In the genomic region with DNA sequence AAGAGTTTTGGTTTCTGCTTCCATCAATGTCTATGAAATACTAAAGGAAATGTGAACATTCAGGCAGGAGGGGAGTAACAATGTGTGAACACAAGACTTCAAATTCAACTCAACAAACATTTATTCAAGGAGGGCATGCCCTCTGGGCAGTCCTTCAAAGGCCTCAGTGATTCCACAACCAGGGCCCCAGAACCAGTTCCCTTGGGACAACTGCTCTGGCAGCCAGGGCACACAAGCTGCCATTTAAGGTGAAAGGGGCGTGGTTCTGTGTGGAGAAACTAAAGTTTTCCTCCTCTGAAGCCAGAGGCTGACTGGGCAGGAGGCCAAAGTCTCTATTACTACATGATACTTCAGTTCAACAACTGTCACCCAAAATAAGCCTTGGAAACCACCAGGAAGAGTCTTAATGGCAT, we compare ENCODE assay signal across 10 cellular contexts. TPM values are rescaled to one million over a fixed set of nuclear protein-coding genes. Genes with fewer than 3 reads are reported as not detected.
A peak's percentile ranks its signal among the peaks of the same experiment; 100 is the strongest.
DNase-seq lines count a peak whose midpoint lies in the region; ATAC-seq and TF ChIP-seq lines count a peak whose summit lies in the region.
"Had no signal": no experiment of that assay in that cellular context is flagged by ENCODE, and none has a peak within 500 bp of the region (broad histone marks: within the 10 kb centered on the region; RNA-seq: fewer than 3 reads in every experiment).

No MANE protein-coding gene starts in this region.

- H3K9me3 ChIP-seq in ascending aorta: no peaks in the 10 kb centered on the region
- H3K9me3 ChIP-seq: neutrophil had no signal

- H3K4me1 Mint-ChIP-seq in stimulated activated naive CD8-positive, alpha-beta T cell treated with anti-CD3 and anti-CD28 coated beads, Interleukin-15, Interleukin-2, amounts not matched to agents 100 ng/mL and 50 ng/mL, for 24 hours (ENCODE audit: low read depth): peaks cover 41% of the 10 kb centered on the region

- DNase-seq in stimulated activated naive CD8-positive, alpha-beta T cell treated with anti-CD3 and anti-CD28 coated beads, Interleukin-15, Interleukin-2, amounts not matched to agents 100 U/mL and 50 U/mL, for 24 hours: no peak
- DNase-seq in ascending aorta (ENCODE audit: low spot score in 2 of 2): peak; percentile 32 to 88
- DNase-seq in kidney tubule cell (ENCODE audit: low spot score): peak; percentile 26
- no peak for DNase-seq in HK-2 (ENCODE audit: unreplicated experiment)
- no peak for DNase-seq in stimulated activated CD4-positive, alpha-beta T cell treated with anti-CD3 and anti-CD28 coated beads, Interleukin-15, amount 100 ng/mL, for 24 hours
- no peak for DNase-seq in nucleus accumbens (lab: John Stamatoyannopoulos, UW)

- H3K27ac Mint-ChIP-seq in stimulated activated naive CD8-positive, alpha-beta T cell treated with anti-CD3 and anti-CD28 coated beads, Interleukin-15, Interleukin-2, amounts not matched to agents 100 ng/mL and 50 ng/mL, for 24 hours: no peak overlapping the region
- H3K27ac Mint-ChIP-seq: activated T-helper 2 cell treated with anti-CD3 and anti-CD28 coated beads, Interferon-gamma antibody, Interleukin-2, Interleukin-4, amounts not matched to agents 10 μg/mL and 5 μg/mL and 100 μg/mL, durations not matched to agents 14 hours and 24 hours and 36 hours had no signal

- H3K27me3 Mint-ChIP-seq in stimulated activated naive CD8-positive, alpha-beta T cell treated with anti-CD3 and anti-CD28 coated beads, Interleukin-15, Interleukin-2, amounts not matched to agents 100 ng/mL and 50 ng/mL, for 24 hours: no peaks in the 10 kb centered on the region

- H3K4me1 ChIP-seq in ascending aorta: peaks cover 5 to 24% of the 10 kb centered on the region in 2 donors

- no peak for ATAC-seq in stimulated activated naive CD8-positive, alpha-beta T cell treated with anti-CD3 and anti-CD28 coated beads, Interleukin-15, Interleukin-2, amounts not matched to agents 100 U/mL and 50 U/mL, for 24 hours
- no peak for ATAC-seq in GM18909 (IDR thresholded peaks at IDR 0.05; ENCODE audit: poor library complexity, unreplicated experiment)

- no peak overlapping the region for H3K4me3 ChIP-seq in ascending aorta

- intact Hi-C loops in ascending aorta (cut with DNase I): loop anchor here (5.0 to 10.0 kb wide), 4 partner anchors 167 to 1663 kb away; a partner anchor contains a TSS

- peak overlapping the region; percentile 21 for H3K4me3 Mint-ChIP-seq in stimulated activated naive CD8-positive, alpha-beta T cell treated with anti-CD3 and anti-CD28 coated beads, Interleukin-15, Interleukin-2, amounts not matched to agents 100 ng/mL and 50 ng/mL, for 24 hours

- no peaks in the 10 kb centered on the region for H3K9me3 Mint-ChIP-seq in stimulated activated naive CD8-positive, alpha-beta T cell treated with anti-CD3 and anti-CD28 coated beads, Interleukin-15, Interleukin-2, amounts not matched to agents 100 ng/mL and 50 ng/mL, for 24 hours
- H3K9me3 Mint-ChIP-seq: activated T-helper 2 cell treated with anti-CD3 and anti-CD28 coated beads, Interferon-gamma antibody, Interleukin-2, Interleukin-4, amounts not matched to agents 10 μg/mL and 5 μg/mL and 100 μg/mL, durations not matched to agents 14 hours and 24 hours and 36 hours had no signal

- H3K27ac ChIP-seq in ascending aorta: peak overlapping the region in 1 of 2 donors; percentile 28
- H3K27ac ChIP-seq: neutrophil had no signal

- TF ChIP-seq CTCF in ascending aorta (IDR thresholded peaks at IDR 0.05): no peak

- peaks cover 12 to 37% of the 10 kb centered on the region in 2 donors for H3K36me3 ChIP-seq in ascending aorta

- H3K36me3 Mint-ChIP-seq in stimulated activated naive CD8-positive, alpha-beta T cell treated with anti-CD3 and anti-CD28 coated beads, Interleukin-15, Interleukin-2, amounts not matched to agents 100 ng/mL and 50 ng/mL, for 24 hours (ENCODE audit: low read depth): peaks cover 54% of the 10 kb centered on the region

- no peaks in the 10 kb centered on the region for H3K27me3 ChIP-seq in ascending aorta
- H3K27me3 ChIP-seq: neutrophil had no signal

RNA-seq across cellular contexts. Expression of a gene that starts 3.2 kb away (rescaled TPM):
- total RNA-seq in ascending aorta: 63.8 TPM

RNA-seq across cellular contexts. Expression of a gene that starts 3.2 kb away (rescaled TPM):
- 16.1 TPM for total RNA-seq in ascending aorta

RNA-seq across cellular contexts. Expression of a gene that starts 32.7 kb away (rescaled TPM):
- 141 TPM for total RNA-seq in ascending aorta
- total RNA-seq: activated T-helper 2 cell treated with anti-CD3 and anti-CD28 coated beads, Interferon-gamma antibody, Interleukin-2, Interleukin-4, amounts not matched to agents 10 μg/mL and 5 μg/mL and 100 μg/mL, durations not matched to agents 14 hours and 24 hours and 36 hours had no signal

Comparison
In these comparisons a context has a peak if more than half of its experiments do, and no peak if none do; other contexts are left out.
1. DNase-seq: peak in ascending aorta (2 of 2) and kidney tubule cell (single experiment); none in stimulated activated naive CD8-positive, alpha-beta T cell treated with anti-CD3 and anti-CD28 coated beads, Interleukin-15, Interleukin-2, amounts not matched to agents 100 U/mL and 50 U/mL, for 24 hours (single experiment), HK-2 (single experiment), stimulated activated CD4-positive, alpha-beta T cell treated with anti-CD3 and anti-CD28 coated beads, Interleukin-15, amount 100 ng/mL, for 24 hours (single experiment) and nucleus accumbens (0 of 56).